Comparison of ENCODE assay signal across 8 cellular contexts in genomic region chr17:78759203-78759968, GRCh38. TPM values are rescaled to one million over a fixed set of nuclear protein-coding genes. Genes with fewer than 3 reads are reported as not detected.
A peak's percentile ranks its signal among the peaks of the same experiment; 100 is the strongest.
DNase-seq lines count a peak whose midpoint lies in the region; ATAC-seq and TF ChIP-seq lines count a peak whose summit lies in the region.

No MANE protein-coding gene starts in this region.

- H3K9me3 ChIP-seq in spleen (no peaks in the 10 kb centered on the region), PC-9 (ENCODE audit: insufficient read depth, low read depth) (no peaks in the 10 kb centered on the region), WERI-Rb-1 (ENCODE audit: severe bottlenecking) (no peaks in the 10 kb centered on the region)

- intact Hi-C loops in CD14-positive monocyte (cut with micrococcal nuclease), result loop anchor here in 1 of 2 donors (1.0 to 2.0 kb wide), 2 partner anchors 8 to 15 kb away; no protein-coding TSS in a partner anchor
- intact Hi-C loops in spleen (cut with DNase I; ENCODE audit: low total_unique reads), result no loop called here
- intact Hi-C loops in PC-9 (cut with micrococcal nuclease; ENCODE audit: unreplicated experiment), result no loop called here

- peak overlapping the region; percentile 57 to 70 for H3K4me3 Mint-ChIP-seq in CD14-positive monocyte
- H3K4me3 Mint-ChIP-seq in activated CD8-positive, alpha-beta T cell treated with anti-CD3 and anti-CD28 coated beads, Interleukin-2, amount 10 ng/mL, durations not matched to agents 7 days and 5 days, result peak overlapping the region; percentile 59

- H3K4me2 ChIP-seq in PC-9, result no peak overlapping the region

- CTCF ChIA-PET in activated CD8-positive, alpha-beta T cell treated with anti-CD3 and anti-CD28 coated beads, Interleukin-2, amount 10 ng/mL, durations not matched to agents 7 days and 5 days (lab: Charles Lee), result interaction anchor here (0.8 to 6.0 kb wide), 8 partner anchors 10 to 24 kb away, joined by 3 to 51 read pairs (median 4); no protein-coding TSS in a partner anchor
- CTCF ChIA-PET in PC-9 (lab: Charles Lee), result no interaction called here

- peaks cover 29 to 98% (median 86%) of the 10 kb centered on the region in 6 donors for H3K4me1 ChIP-seq in spleen
- no peaks in the 10 kb centered on the region for H3K4me1 ChIP-seq in PC-9 (replicated peaks; ENCODE audit: insufficient read depth)

- H3K4me3 ChIP-seq in fibroblast of villous mesenchyme (ENCODE audit: low read depth, low read length), result no peak overlapping the region
- H3K4me3 ChIP-seq in spleen, result peak overlapping the region in 5 of 8 donors; percentile 0 to 51 (median 9)
- no peak overlapping the region for H3K4me3 ChIP-seq in PC-9
- no peak overlapping the region for H3K4me3 ChIP-seq in WERI-Rb-1 (ENCODE audit: low read depth, low read length)

- no peak for TF ChIP-seq POLR2A in spleen (IDR thresholded peaks at IDR 0.05)

- peaks cover 78% of the 10 kb centered on the region for H3K4me1 Mint-ChIP-seq in CD14-positive monocyte
- peaks cover 71% of the 10 kb centered on the region for H3K4me1 Mint-ChIP-seq in activated CD8-positive, alpha-beta T cell treated with anti-CD3 and anti-CD28 coated beads, Interleukin-2, amount 10 ng/mL, durations not matched to agents 7 days and 5 days (ENCODE audit: low read depth)

- H3K79me2 ChIP-seq in PC-9 (ENCODE audit: low read depth), result no peaks in the 10 kb centered on the region

- POLR2A ChIA-PET in activated CD8-positive, alpha-beta T cell treated with anti-CD3 and anti-CD28 coated beads, Interleukin-2, amount 10 ng/mL, durations not matched to agents 7 days and 5 days (lab: Charles Lee), result interaction anchor here (0.8 to 2.0 kb wide), 8 partner anchors 10 to 34 kb away, joined by 3 to 9 read pairs (median 5); partner anchors contain the start of gene CYTH1
- POLR2A ChIA-PET in PC-9 (lab: Charles Lee; ENCODE audit: unreplicated experiment), result interaction anchor here (0.6 kb wide), 1 partner anchor 367 kb away, joined by 5 read pairs; no protein-coding TSS in a partner anchor

- no peaks in the 10 kb centered on the region for H4K20me1 ChIP-seq in PC-9 (ENCODE audit: insufficient read depth)

- H3K27ac Mint-ChIP-seq in CD14-positive monocyte, result peak overlapping the region; percentile 92 to 97 (median 95)
- peak overlapping the region; percentile 87 for H3K27ac Mint-ChIP-seq in activated CD8-positive, alpha-beta T cell treated with anti-CD3 and anti-CD28 coated beads, Interleukin-2, amount 10 ng/mL, durations not matched to agents 7 days and 5 days

- no TSS peak for BruUV-seq in PC-9 (replicated peaks; lab: Mats Ljungman, UMichigan)

- no peaks in the 10 kb centered on the region; the same call in 1 of the 2 replicates for H3F3A ChIP-seq in PC-9 (ENCODE audit: insufficient read depth, low read depth)

- no peaks in the 10 kb centered on the region for H3K27me3 ChIP-seq in spleen (replicated peaks in 1 of 7)
- no peaks in the 10 kb centered on the region for H3K27me3 ChIP-seq in PC-9 (ENCODE audit: insufficient read depth, low read depth)
- H3K27me3 ChIP-seq in WERI-Rb-1 (ENCODE audit: insufficient read depth, low read depth, severe bottlenecking), result no peaks in the 10 kb centered on the region

- TF ChIP-seq CTCF in CD14-positive monocyte (IDR thresholded peaks at IDR 0.05), result no peak
- TF ChIP-seq CTCF in fibroblast of villous mesenchyme (IDR thresholded peaks at IDR 0.05; ENCODE audit: insufficient read depth, low read depth, low read length), result no peak
- no peak for TF ChIP-seq CTCF in spleen (IDR thresholded peaks at IDR 0.05 in 8 of 11, conservative IDR thresholded peaks at IDR 0.05 in 3 of 11)
- TF ChIP-seq CTCF in PC-9 (conservative IDR thresholded peaks at IDR 0.05), result no peak
- TF ChIP-seq CTCF in WERI-Rb-1 (IDR thresholded peaks at IDR 0.05; ENCODE audit: low read depth, low read length), result no peak

- H3K36me3 ChIP-seq in spleen (no peaks in the 10 kb centered on the region), PC-9 (ENCODE audit: low read depth) (no peaks in the 10 kb centered on the region), WERI-Rb-1 (peaks cover 16% of the 10 kb centered on the region)

- no peaks in the 10 kb centered on the region for H3K27me3 Mint-ChIP-seq in CD14-positive monocyte (ENCODE audit: low read depth in 3 of 3)
- H3K27me3 Mint-ChIP-seq in activated CD8-positive, alpha-beta T cell treated with anti-CD3 and anti-CD28 coated beads, Interleukin-2, amount 10 ng/mL, durations not matched to agents 7 days and 5 days (ENCODE audit: low read depth), result no peaks in the 10 kb centered on the region

- H3K9me3 Mint-ChIP-seq in CD14-positive monocyte, result peaks cover 0 to 5% (median 0%) of the 10 kb centered on the region in 7 donors
- H3K9me3 Mint-ChIP-seq in activated CD8-positive, alpha-beta T cell treated with anti-CD3 and anti-CD28 coated beads, Interleukin-2, amount 10 ng/mL, durations not matched to agents 7 days and 5 days (ENCODE audit: insufficient read depth), result no peaks in the 10 kb centered on the region

- ATAC-seq in HG02678 (IDR thresholded peaks at IDR 0.05; ENCODE audit: unreplicated experiment), result peak; percentile 78
- peak; percentile 89 for ATAC-seq in activated CD8-positive, alpha-beta T cell treated with anti-CD3 and anti-CD28 coated beads, Interleukin-2, amount 10 ng/mL, durations not matched to agents 7 days and 5 days

- WGBS in spleen, 5 donors, result 32 to 46% (median 34%) methylated on average over 11 of the region's 11 CpGs

- no peaks in the 10 kb centered on the region for H3K9me2 ChIP-seq in PC-9 (ENCODE audit: insufficient read depth)

- peak overlapping the region; percentile 55 to 90 (median 82) for H3K27ac ChIP-seq in spleen
- no peak overlapping the region for H3K27ac ChIP-seq in PC-9
- H3K27ac ChIP-seq in WERI-Rb-1, result no peak overlapping the region

- peaks cover 7 to 10% of the 10 kb centered on the region in 2 donors for H3K36me3 Mint-ChIP-seq in CD14-positive monocyte
- H3K36me3 Mint-ChIP-seq in activated CD8-positive, alpha-beta T cell treated with anti-CD3 and anti-CD28 coated beads, Interleukin-2, amount 10 ng/mL, durations not matched to agents 7 days and 5 days (ENCODE audit: low read depth), result peaks cover 18% of the 10 kb centered on the region

- DNase-seq in CD14-positive monocyte (ENCODE audit: low spot score), result peak; percentile 73
- DNase-seq in NCI-H2196 treated with DMSO at 0.1 percent for 48 hours (lab: John Stamatoyannopoulos, UW; ENCODE audit: unreplicated experiment), result peak; percentile 65
- DNase-seq in activated CD8-positive, alpha-beta T cell treated with anti-CD3 and anti-CD28 coated beads, Interleukin-2, amount 10 ng/mL, durations not matched to agents 7 days and 5 days, result peak; percentile 84
- DNase-seq in fibroblast of villous mesenchyme (ENCODE audit: low read depth), result peak; percentile 72
- peak; percentile 92 for DNase-seq in spleen
- DNase-seq in PC-9, result no peak
- DNase-seq in WERI-Rb-1, result no peak

- H2AFZ ChIP-seq in PC-9, result no peak overlapping the region

RNA-seq across cellular contexts. Expression of gene CYTH1, which starts 22.7 kb away (rescaled TPM):
- polyA plus RNA-seq in CD14-positive monocyte, result 10 to 100 TPM; 68.6 to 80.9 TPM
- 100 to 1,000 TPM; 137 to 138 TPM for total RNA-seq in activated CD8-positive, alpha-beta T cell treated with anti-CD3 and anti-CD28 coated beads, Interleukin-2, amount 10 ng/mL, durations not matched to agents 7 days and 5 days
- 16.4 and 19.4 TPM in 2 replicates for total RNA-seq in fibroblast of villous mesenchyme
- total RNA-seq in spleen, result 100 to 1,000 TPM; 119 to 169 (median 138) TPM
- polyA plus RNA-seq in spleen, result 100 to 1,000 TPM in 1 of 3 donors, 10 to 100 TPM in 2; 66.9 to 102 (median 79.4) TPM
- total RNA-seq in PC-9 (2021), result 40.3 and 41.0 TPM in 2 replicates

Comparison
In these comparisons a context has a peak if more than half of its experiments do, and no peak if none do; other contexts are left out.
1. DNase-seq: peak in CD14-positive monocyte (single experiment), NCI-H2196 treated with DMSO at 0.1 percent for 48 hours (single experiment), activated CD8-positive, alpha-beta T cell treated with anti-CD3 and anti-CD28 coated beads, Interleukin-2, amount 10 ng/mL, durations not matched to agents 7 days and 5 days (single experiment), fibroblast of villous mesenchyme (single experiment) and spleen (single experiment); none in PC-9 (0 of 2) and WERI-Rb-1 (single experiment).
2. H3K4me3 ChIP-seq: peak in spleen (5 of 8); none in fibroblast of villous mesenchyme (single experiment), PC-9 (single experiment) and WERI-Rb-1 (single experiment).
3. H3K27ac ChIP-seq: peak in spleen (8 of 8); none in PC-9 (single experiment) and WERI-Rb-1 (single experiment).